In the genomic region with DNA sequence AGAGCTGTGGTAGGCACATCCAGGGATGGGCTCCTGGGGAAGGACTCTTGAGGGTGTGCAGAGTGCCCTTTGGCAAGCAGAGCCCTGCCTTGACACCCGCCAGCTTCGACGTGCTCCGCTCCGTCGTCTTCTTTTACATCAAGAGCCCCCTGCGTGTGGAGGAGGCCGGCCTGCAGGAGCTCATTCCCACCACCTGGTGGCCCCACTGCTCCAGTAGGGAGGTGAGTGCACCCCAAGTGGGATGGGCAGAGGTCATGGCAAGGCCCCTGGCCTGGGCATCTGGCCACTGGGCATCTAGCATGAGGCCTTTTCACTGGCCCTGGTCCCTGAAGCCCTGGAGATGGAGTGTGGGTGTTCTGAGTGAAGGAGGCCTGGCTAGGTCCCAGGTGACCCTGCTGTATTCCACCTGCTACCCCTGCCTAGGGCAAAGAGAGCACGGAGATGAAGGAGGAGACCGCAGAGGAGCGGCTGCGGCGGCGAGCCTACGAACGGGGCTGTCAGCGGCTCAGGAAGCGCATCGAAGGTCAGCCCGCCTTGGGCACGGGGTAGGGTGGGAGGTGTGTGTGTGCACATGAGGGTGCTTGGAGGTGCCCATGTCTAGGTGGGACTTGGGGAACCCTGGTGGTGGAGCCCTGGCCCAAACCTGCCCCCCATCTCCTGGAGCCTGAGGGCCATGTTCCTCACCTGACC, we compare ENCODE assay signal across 8 cellular contexts. TPM values are rescaled to one million over a fixed set of nuclear protein-coding genes. Genes with fewer than 3 reads are reported as not detected.
DNase-seq lines count a peak whose midpoint lies in the region; ATAC-seq, FAIRE-seq and TF ChIP-seq lines count a peak whose summit lies in the region.
"Had no signal": no experiment of that assay in that cellular context is flagged by ENCODE, and none has a peak within 500 bp of the region (broad histone marks: within the 10 kb centered on the region; RNA-seq: fewer than 3 reads in every experiment).

No MANE protein-coding gene starts in this region.

- no peak overlapping the region for H2AFZ ChIP-seq in GM12878 (ENCODE audit: control insufficient read depth, low read depth, low read length)

- TF ChIP-seq RAD21 in GM12878 (IDR thresholded peaks at IDR 0.05; ENCODE audit: insufficient read depth, low read depth, low read length) = 0 out of 2 replicates have a peak, but pooled peaks have one; percentile 17

- H3K79me2 ChIP-seq in GM12878 (ENCODE audit: control insufficient read depth, insufficient read depth, low read length) = no peaks in the 10 kb centered on the region

- no peaks in the 10 kb centered on the region for H3K4me1 ChIP-seq in GM12878 (ENCODE audit: control insufficient read depth, insufficient read depth, low read length)
- no peaks in the 10 kb centered on the region for H3K4me1 ChIP-seq in psoas muscle

- TF ChIP-seq CTCF in GM12878 (IDR thresholded peaks at IDR 0.05 in 2 of 3, conservative IDR thresholded peaks at IDR 0.05 in 1 of 3; ENCODE audit: control insufficient read depth in 2 of 3, extremely low read depth in 1 of 3, insufficient read depth in 1 of 3, low read depth in 3 of 3, low read length in 3 of 3) (peak; percentile 11 to 28 (median 21); a peak in 3 of 6 replicates), psoas muscle (IDR thresholded peaks at IDR 0.05) (peak; percentile 33)

- H3K27me3 ChIP-seq in GM12878 (replicated peaks in 1 of 2; ENCODE audit: control insufficient read depth in 2 of 2, insufficient read depth in 2 of 2, low read length in 1 of 2) = no peaks in the 10 kb centered on the region
- H3K27me3 ChIP-seq in psoas muscle (ENCODE audit: insufficient read depth in 3 of 3, low read length in 2 of 3) = no peaks in the 10 kb centered on the region
- H3K27me3 ChIP-seq: left lung had no signal

- intact Hi-C loops in GM12878 (cut with micrococcal nuclease; ENCODE audit: unreplicated experiment) = no loop called here
- intact Hi-C loops in psoas muscle (cut with DNase I) = loop anchor here in 1 of 2 donors (5.0 kb wide), 1 partner anchor 206 kb away; no protein-coding TSS in a partner anchor

- TF ChIP-seq EP300 in GM12878 (IDR thresholded peaks at IDR 0.05; ENCODE audit: borderline replicate concordance in 1 of 2, control insufficient read depth in 1 of 2, low read depth in 2 of 2, low read length in 2 of 2) = no peak

- no peaks in the 10 kb centered on the region for H4K20me1 ChIP-seq in GM12878 (ENCODE audit: control insufficient read depth, insufficient read depth)

- SMC1A ChIA-PET in GM12878 (lab: Charles Lee; ENCODE audit: uncharacterized antibody, unreplicated experiment) = interaction anchor here (1.0 kb wide), 1 partner anchor 138 kb away, joined by 4 read pairs; no protein-coding TSS in a partner anchor

- no peak overlapping the region for H3K9ac ChIP-seq in GM12878 (ENCODE audit: control insufficient read depth, insufficient read depth, low read length)

- no peak overlapping the region for H3K4me2 ChIP-seq in GM12878 (ENCODE audit: control insufficient read depth, insufficient read depth)

- CTCF ChIA-PET in GM12878 (lab: Yijun Ruan, JAX) = interaction anchor here (0.8 to 4.6 kb wide), 3 partner anchors 30 to 206 kb away, joined by 3 to 19 read pairs (median 4); no protein-coding TSS in a partner anchor

- H3K27ac ChIP-seq in GM12878 (ENCODE audit: control insufficient read depth, insufficient read depth) = no peak overlapping the region
- no peak overlapping the region for H3K27ac ChIP-seq in psoas muscle
- H3K27ac ChIP-seq: left lung had no signal

- no peak for ATAC-seq in GM12878
- ATAC-seq in psoas muscle = peak in 2 of 4 donors; percentile 40 to 45
- ATAC-seq: left lung had no signal

- TF ChIP-seq POLR2A in GM12878 (IDR thresholded peaks at IDR 0.05; ENCODE audit: low read depth, low read length) = 0 out of 2 replicates have a peak, but pooled peaks have one; percentile 21

- POLR2A ChIA-PET in GM12878 (lab: Charles Lee) = no interaction called here

- in situ Hi-C loops in GM12878 (cut with MboI) = no loop called here

- H3K36me3 ChIP-seq in GM12878 (ENCODE audit: control insufficient read depth in 2 of 2, insufficient read depth in 2 of 2, low read length in 1 of 2) = peaks cover 0 to 8% of the 10 kb centered on the region in 2 experiments; a peak in 3 of 4 replicates
- H3K36me3 ChIP-seq in psoas muscle (ENCODE audit: insufficient read depth in 1 of 2, low read depth in 1 of 2) = peaks cover 0 to 97% of the 10 kb centered on the region in 2 donors

- H3K4me3 ChIP-seq in GM12878 (no peak overlapping the region), psoas muscle (no peak overlapping the region)
- H3K4me3 ChIP-seq: left lung had no signal

- no TSS peak for BruUV-seq in GM12878 (replicated peaks; lab: Mats Ljungman, UMichigan)

- H3K9me3 ChIP-seq in GM12878 (replicated peaks; ENCODE audit: control insufficient read depth, insufficient read depth, low read length) (no peaks in the 10 kb centered on the region), psoas muscle (no peaks in the 10 kb centered on the region)
- H3K9me3 ChIP-seq: left lung had no signal

- FAIRE-seq in GM12878 (lab: Jason Lieb, UNC) = no peak

- RAD21 ChIA-PET in GM12878 (lab: Charles Lee; ENCODE audit: unreplicated experiment) = interaction anchor here (0.6 to 0.8 kb wide), 2 partner anchors 82 to 138 kb away, joined by 3 to 4 read pairs; no protein-coding TSS in a partner anchor

- peak; percentile 8 for DNase-seq in DMS53 (lab: John Stamatoyannopoulos, UW)
- no peak for DNase-seq in DMS53 treated with DMSO at 0.1 percent for 48 hours (lab: John Stamatoyannopoulos, UW; ENCODE audit: unreplicated experiment)
- no peak for DNase-seq in GM12878 (ENCODE audit: low read depth, low spot score)
- DNase-seq in psoas muscle = no peak
- DNase-seq in NCI-H345 treated with DMSO at 0.1 percent for 48 hours (lab: John Stamatoyannopoulos, UW; ENCODE audit: unreplicated experiment) = no peak
- DNase-seq in NCI-H2029 treated with DMSO at 0.1 percent for 48 hours (lab: John Stamatoyannopoulos, UW) = no peak
- DNase-seq: amniotic stem cell had no signal

- WGBS in GM12878 (ENCODE audit: insufficient coverage, insufficient replicate concordance, low lambda C conversion rate, missing lambda C conversion rate) = 93% methylated on average over 21 of the region's 21 CpGs
- WGBS in psoas muscle, 3 donors = 69 to 81% (median 69%) methylated on average over 20 to 21 of the region's 21 CpGs

RNA-seq across cellular contexts. Expression of gene RNF123, which starts 12.2 kb away (rescaled TPM):
- total RNA-seq in GM12878 (2013; cell fraction: nucleolus; rRNA removed) = 38.2 and 40.9 TPM in 2 replicates
- 14.7 and 20.4 TPM in 2 replicates for total RNA-seq in GM12878 (2014; rRNA removed)
- 6.4 and 8.1 TPM in 2 replicates for total RNA-seq in GM12878 (2014; rRNA removed; fragmentation: Illumina TruSeq; extraction: Trizol)
- total RNA-seq in GM12878 (2021) = 28.7 and 31.5 TPM in 2 replicates
- 26.5 TPM for polyA plus RNA-seq in GM12878 (2011; ENCODE audit: low read depth)
- polyA plus RNA-seq in GM12878 (2011; rRNA removed) = 8.1 and 20.0 TPM in 2 replicates
- 22.3 and 30.2 TPM in 2 replicates for polyA plus RNA-seq in GM12878 (2011; cell fraction: cytosol; rRNA removed)
- polyA plus RNA-seq in GM12878 (2011; cell fraction: nucleus; rRNA removed) = 105 and 114 TPM in 2 replicates
- polyA plus RNA-seq in GM12878 (2012) = 5.7 and 8.9 TPM in 2 replicates
- polyA plus RNA-seq in GM12878 (2014; fragmentation: Illumina TruSeq; extraction: Trizol) = 6.4 and 12.1 TPM in 2 replicates
- polyA plus RNA-seq in GM12878 (2014; fragmentation: Nextera tagmentation; extraction: Ambion mirVana) = 1 to 10 TPM; 4.2 to 4.5 TPM
- polyA plus RNA-seq in GM12878 (2014; rRNA removed) = 21.4 and 23.0 TPM in 2 replicates
- 10 to 100 TPM; 16.6 to 18.5 TPM for polyA plus RNA-seq in GM12878 (2016; fragmentation: Nextera tagmentation; extraction: Ambion mirVana)
- polyA minus RNA-seq in GM12878 (2011; rRNA and poly(A)+ RNA removed) = 20.3 and 29.3 TPM in 2 replicates
- polyA minus RNA-seq in GM12878 (2011; cell fraction: cytosol; rRNA and poly(A)+ RNA removed) = 13.1 and 13.6 TPM in 2 replicates
- 31.8 and 67.1 TPM in 2 replicates for polyA minus RNA-seq in GM12878 (2011; cell fraction: nucleus; rRNA and poly(A)+ RNA removed)
- 100 to 1,000 TPM; 105 to 170 (median 146) TPM for total RNA-seq in psoas muscle
- polyA plus RNA-seq in psoas muscle = 10 to 100 TPM; 36.1 to 89.3 (median 76.9) TPM

RNA-seq across cellular contexts. Expression of gene MST1, which starts 12.3 kb away (rescaled TPM):
- 31.5 and 41.7 TPM in 2 replicates for total RNA-seq in GM12878 (2013; cell fraction: nucleolus; rRNA removed)
- 10.1 and 10.6 TPM in 2 replicates for total RNA-seq in GM12878 (2014; rRNA removed)
- 2.3 and 3.0 TPM in 2 replicates for total RNA-seq in GM12878 (2014; rRNA removed; fragmentation: Illumina TruSeq; extraction: Trizol)
- 14.1 TPM in 2 replicates for total RNA-seq in GM12878 (2021)
- 23.1 TPM for polyA plus RNA-seq in GM12878 (2011; ENCODE audit: low read depth)
- 13.4 and 24.2 TPM in 2 replicates for polyA plus RNA-seq in GM12878 (2011; rRNA removed)
- 16.4 and 28.7 TPM in 2 replicates for polyA plus RNA-seq in GM12878 (2011; cell fraction: cytosol; rRNA removed)
- polyA plus RNA-seq in GM12878 (2011; cell fraction: nucleus; rRNA removed) = 519 and 594 TPM in 2 replicates
- polyA plus RNA-seq in GM12878 (2012) = 38.8 and 51.3 TPM in 2 replicates
- polyA plus RNA-seq in GM12878 (2014; fragmentation: Illumina TruSeq; extraction: Trizol) = 1.6 and 3.4 TPM in 2 replicates
- 1 to 10 TPM; 1.2 to 4.4 TPM for polyA plus RNA-seq in GM12878 (2014; fragmentation: Nextera tagmentation; extraction: Ambion mirVana)
- 20.8 and 25.5 TPM in 2 replicates for polyA plus RNA-seq in GM12878 (2014; rRNA removed)
- polyA plus RNA-seq in GM12878 (2016; fragmentation: Nextera tagmentation; extraction: Ambion mirVana) = 1 to 10 TPM; 2.6 to 3.9 TPM
- polyA minus RNA-seq in GM12878 (2011; rRNA and poly(A)+ RNA removed) = 4.2 and 11.5 TPM in 2 replicates
- 5.6 and 5.8 TPM in 2 replicates for polyA minus RNA-seq in GM12878 (2011; cell fraction: cytosol; rRNA and poly(A)+ RNA removed)
- 44.7 and 55.5 TPM in 2 replicates for polyA minus RNA-seq in GM12878 (2011; cell fraction: nucleus; rRNA and poly(A)+ RNA removed)
- 1 to 10 TPM; 3.2 to 7.0 (median 4.7) TPM for total RNA-seq in psoas muscle
- 1 to 10 TPM; 1.4 to 4.5 (median 2.0) TPM for polyA plus RNA-seq in psoas muscle

RNA-seq across cellular contexts. Expression of gene AMIGO3, which starts 18.0 kb away (rescaled TPM):
- 3.7 and 3.9 TPM in 2 replicates for total RNA-seq in GM12878 (2013; cell fraction: nucleolus; rRNA removed)
- total RNA-seq in GM12878 (2014; rRNA removed) = 1.2 and 1.3 TPM in 2 replicates
- total RNA-seq in GM12878 (2014; rRNA removed; fragmentation: Illumina TruSeq; extraction: Trizol) = not detected in 2 replicates
- total RNA-seq in GM12878 (2021) = 0.18 TPM in 1 of 2 replicates, not detected in the other
- polyA plus RNA-seq in GM12878 (2011; ENCODE audit: low read depth) = 0.13 TPM
- 0.19 TPM in 1 of 2 replicates, not detected in the other for polyA plus RNA-seq in GM12878 (2011; rRNA removed)
- polyA plus RNA-seq in GM12878 (2011; cell fraction: cytosol; rRNA removed) = 1.8 TPM in 1 of 2 replicates, not detected in the other
- polyA plus RNA-seq in GM12878 (2011; cell fraction: nucleus; rRNA removed) = 3.0 and 4.6 TPM in 2 replicates
- polyA plus RNA-seq in GM12878 (2012) = 1.4 and 1.8 TPM in 2 replicates
- 0.07 TPM in 1 of 2 replicates, not detected in the other for polyA plus RNA-seq in GM12878 (2014; fragmentation: Illumina TruSeq; extraction: Trizol)
- not detected for polyA plus RNA-seq in GM12878 (2014; fragmentation: Nextera tagmentation; extraction: Ambion mirVana)
- 0.58 and 1.2 TPM in 2 replicates for polyA plus RNA-seq in GM12878 (2014; rRNA removed)
- 1 to 10 TPM in 1 of 2 experiments, under 1 TPM in 1; 0.44 to 1.1 TPM for polyA plus RNA-seq in GM12878 (2016; fragmentation: Nextera tagmentation; extraction: Ambion mirVana)
- polyA minus RNA-seq in GM12878 (2011; rRNA and poly(A)+ RNA removed) = 1.2 TPM in 1 of 2 replicates, not detected in the other
- 0.52 and 0.53 TPM in 2 replicates for polyA minus RNA-seq in GM12878 (2011; cell fraction: cytosol; rRNA and poly(A)+ RNA removed)
- 4.6 and 10.5 TPM in 2 replicates for polyA minus RNA-seq in GM12878 (2011; cell fraction: nucleus; rRNA and poly(A)+ RNA removed)
- under 1 TPM in 1 of 4 donors, not detected in 3; 0.36 TPM for total RNA-seq in psoas muscle
- polyA plus RNA-seq in psoas muscle = under 1 TPM; 0.38 to 0.94 (median 0.49) TPM

RNA-seq across cellular contexts. Expression of gene GMPPB, which starts 22.2 kb away (rescaled TPM):
- 27.3 and 30.3 TPM in 2 replicates for total RNA-seq in GM12878 (2013; cell fraction: nucleolus; rRNA removed)
- total RNA-seq in GM12878 (2014; rRNA removed) = 39.1 and 44.3 TPM in 2 replicates
- 11.3 and 11.7 TPM in 2 replicates for total RNA-seq in GM12878 (2014; rRNA removed; fragmentation: Illumina TruSeq; extraction: Trizol)
- total RNA-seq in GM12878 (2021) = 45.6 and 46.1 TPM in 2 replicates
- 11.1 TPM for polyA plus RNA-seq in GM12878 (2011; ENCODE audit: low read depth)
- 5.7 and 13.4 TPM in 2 replicates for polyA plus RNA-seq in GM12878 (2011; rRNA removed)
- 13.9 and 18.8 TPM in 2 replicates for polyA plus RNA-seq in GM12878 (2011; cell fraction: cytosol; rRNA removed)
- polyA plus RNA-seq in GM12878 (2011; cell fraction: nucleus; rRNA removed) = 26.9 and 29.1 TPM in 2 replicates
- polyA plus RNA-seq in GM12878 (2012) = 24.8 and 27.5 TPM in 2 replicates
- polyA plus RNA-seq in GM12878 (2014; fragmentation: Illumina TruSeq; extraction: Trizol) = 4.7 and 13.3 TPM in 2 replicates
- 1 to 10 TPM; 2.3 to 8.7 TPM for polyA plus RNA-seq in GM12878 (2014; fragmentation: Nextera tagmentation; extraction: Ambion mirVana)
- 33.2 and 40.3 TPM in 2 replicates for polyA plus RNA-seq in GM12878 (2014; rRNA removed)
- 10 to 100 TPM; 73.2 to 99.5 TPM for polyA plus RNA-seq in GM12878 (2016; fragmentation: Nextera tagmentation; extraction: Ambion mirVana)
- polyA minus RNA-seq in GM12878 (2011; rRNA and poly(A)+ RNA removed) = 19.7 and 20.2 TPM in 2 replicates
- 7.1 and 8.2 TPM in 2 replicates for polyA minus RNA-seq in GM12878 (2011; cell fraction: cytosol; rRNA and poly(A)+ RNA removed)
- 24.4 and 39.9 TPM in 2 replicates for polyA minus RNA-seq in GM12878 (2011; cell fraction: nucleus; rRNA and poly(A)+ RNA removed)
- total RNA-seq in psoas muscle = 10 to 100 TPM in 2 of 4 donors, 1 to 10 TPM in 2; 9.3 to 14.5 (median 11.1) TPM
- polyA plus RNA-seq in psoas muscle = 10 to 100 TPM; 12.5 to 30.7 (median 22.2) TPM

RNA-seq across cellular contexts. Expression of gene APEH, which starts 27.4 kb away (rescaled TPM):
- 71.1 and 89.5 TPM in 2 replicates for total RNA-seq in GM12878 (2013; cell fraction: nucleolus; rRNA removed)
- total RNA-seq in GM12878 (2014; rRNA removed) = 199 and 214 TPM in 2 replicates
- 110 and 116 TPM in 2 replicates for total RNA-seq in GM12878 (2014; rRNA removed; fragmentation: Illumina TruSeq; extraction: Trizol)
- 178 and 186 TPM in 2 replicates for total RNA-seq in GM12878 (2021)
- polyA plus RNA-seq in GM12878 (2011; ENCODE audit: low read depth) = 43.5 TPM
- polyA plus RNA-seq in GM12878 (2011; rRNA removed) = 66.9 and 101 TPM in 2 replicates
- 152 and 183 TPM in 2 replicates for polyA plus RNA-seq in GM12878 (2011; cell fraction: cytosol; rRNA removed)
- 301 and 327 TPM in 2 replicates for polyA plus RNA-seq in GM12878 (2011; cell fraction: nucleus; rRNA removed)
- polyA plus RNA-seq in GM12878 (2012) = 71.4 and 74.9 TPM in 2 replicates
- 125 and 130 TPM in 2 replicates for polyA plus RNA-seq in GM12878 (2014; fragmentation: Illumina TruSeq; extraction: Trizol)
- polyA plus RNA-seq in GM12878 (2014; fragmentation: Nextera tagmentation; extraction: Ambion mirVana) = 100 to 1,000 TPM in 1 of 2 experiments, 10 to 100 TPM in 1; 74.4 to 102 TPM
- 132 and 162 TPM in 2 replicates for polyA plus RNA-seq in GM12878 (2014; rRNA removed)
- polyA plus RNA-seq in GM12878 (2016; fragmentation: Nextera tagmentation; extraction: Ambion mirVana) = 100 to 1,000 TPM; 207 to 209 TPM
- polyA minus RNA-seq in GM12878 (2011; rRNA and poly(A)+ RNA removed) = 167 and 275 TPM in 2 replicates
- polyA minus RNA-seq in GM12878 (2011; cell fraction: cytosol; rRNA and poly(A)+ RNA removed) = 76.0 and 90.2 TPM in 2 replicates
- 116 and 212 TPM in 2 replicates for polyA minus RNA-seq in GM12878 (2011; cell fraction: nucleus; rRNA and poly(A)+ RNA removed)
- 100 to 1,000 TPM; 115 to 189 (median 165) TPM for total RNA-seq in psoas muscle
- 100 to 1,000 TPM in 1 of 3 donors, 10 to 100 TPM in 2; 70.8 to 109 (median 89.1) TPM for polyA plus RNA-seq in psoas muscle
